ENCODE assay signal across 25 cellular contexts in genomic region chr5:61346511-61346910, GRCh38. TPM values are rescaled to one million over a fixed set of nuclear protein-coding genes. Genes with fewer than 3 reads are reported as not detected.
DNase-seq lines count a peak whose midpoint lies in the region; ATAC-seq, FAIRE-seq and TF ChIP-seq lines count a peak whose summit lies in the region.
"Had no signal": no experiment of that assay in that cellular context is flagged by ENCODE, and none has a peak within 500 bp of the region (broad histone marks: within the 10 kb centered on the region; RNA-seq: fewer than 3 reads in every experiment).

No MANE protein-coding gene starts in this region.

- TF ChIP-seq EP300 in A549 (IDR thresholded peaks at IDR 0.05) = no peak

- H3K9me3 Mint-ChIP-seq in mesothelial cell of epicardium = peaks cover 6% of the 10 kb centered on the region
- H3K9me3 Mint-ChIP-seq: CD4-positive, alpha-beta T cell had no signal

- H3K27ac ChIP-seq in A549 = no peak overlapping the region
- H3K27ac ChIP-seq: 22Rv1, PC-9, SJSA1 had no signal

- H3K4me1 Mint-ChIP-seq in mesothelial cell of epicardium = peaks cover 48% of the 10 kb centered on the region

- no peak for TF ChIP-seq CTCF in A549 (IDR thresholded peaks at IDR 0.05)
- TF ChIP-seq CTCF in mesothelial cell of epicardium (IDR thresholded peaks at IDR 0.05; ENCODE audit: unreplicated experiment) = no peak

- peaks cover 60% of the 10 kb centered on the region for H3K4me1 ChIP-seq in A549

- ATAC-seq in A549 (no peak), HG03175 (IDR thresholded peaks at IDR 0.05; ENCODE audit: unreplicated experiment) (no peak)
- ATAC-seq: K562 had no signal

- no peak overlapping the region for H3K4me3 ChIP-seq in A549
- H3K4me3 ChIP-seq: BLaER1 treated with 17β-estradiol and CSF1 and Interleukin-3, amounts not matched to agents 10 nM and 100 nM; K562; PC-9; SJSA1 had no signal

- TF ChIP-seq POLR2A in A549 (IDR thresholded peaks at IDR 0.05; ENCODE audit: low read length) = no peak

- DNase-seq in A549 (ENCODE audit: low read depth in 1 of 2, low spot score in 1 of 2) (no peak), M059J (ENCODE audit: low read depth) (peak; percentile 47), fibroblast of peridontal ligament (ENCODE audit: extremely low read depth) (peak; percentile 40), mesothelial cell of epicardium (ENCODE audit: low spot score in 2 of 2, unreplicated experiment in 2 of 2) (no peak), NCI-H2029 treated with DMSO at 0.1 percent for 48 hours (lab: John Stamatoyannopoulos, UW) (no peak), iPS-NIHi11 (ENCODE audit: low spot score) (no peak)
- DNase-seq: CD4-positive, alpha-beta T cell; EL; Kasumi-1; NCI-H1105 treated with DMSO at 0.1 percent for 48 hours; NCI-H146; NCI-H1930; NCI-H446; NCI-H526; NCI-H82; NK-92 treated with Interleukin-12 subunit alpha and Interleukin-12 subunit beta, amount 100 ng/mL, for 24 hours; PC-9; Right ventricle myocardium superior had no signal

- H3K4me3 Mint-ChIP-seq in mesothelial cell of epicardium = no peak overlapping the region
- H3K4me3 Mint-ChIP-seq: CD4-positive, alpha-beta T cell had no signal

- POLR2A ChIA-PET in A549 (lab: Yijun Ruan, JAX) = interaction anchor here (1.3 kb wide), 1 partner anchor 15 kb away, joined by 5 read pairs; no protein-coding TSS in a partner anchor

- peak overlapping the region; percentile 30 for H3K27ac Mint-ChIP-seq in mesothelial cell of epicardium
- H3K27ac Mint-ChIP-seq: CD4-positive, alpha-beta T cell had no signal

- FAIRE-seq in A549 (lab: Jason Lieb, UNC) = no peak
- FAIRE-seq: GM12891, HepG2, K562 had no signal

- H3K36me3 Mint-ChIP-seq in mesothelial cell of epicardium = peaks cover 7% of the 10 kb centered on the region

- WGBS in A549 (ENCODE audit: missing lambda C conversion rate) = 92% methylated on average over 2 of the region's 2 CpGs

- H3K4me2 ChIP-seq in A549 = no peak overlapping the region
- H3K4me2 ChIP-seq: PC-9 had no signal

- H3K9me3 ChIP-seq in A549 = no peaks in the 10 kb centered on the region
- H3K9me3 ChIP-seq: SJSA1 had no signal

- no peaks in the 10 kb centered on the region for H3K27me3 Mint-ChIP-seq in mesothelial cell of epicardium (ENCODE audit: low read depth)
- H3K27me3 Mint-ChIP-seq: CD4-positive, alpha-beta T cell had no signal

- TF ChIP-seq RAD21 in A549 (conservative IDR thresholded peaks at IDR 0.05 in 1 of 2, IDR thresholded peaks at IDR 0.05 in 1 of 2) = no peak

- CTCF ChIA-PET in A549 (lab: Yijun Ruan, JAX) = interaction anchor here (0.8 to 1.8 kb wide), 7 partner anchors 11 to 471 kb away, joined by 3 to 6 read pairs (median 3); no protein-coding TSS in a partner anchor

TF ChIP-seq in A549, 52 proteins besides CTCF, POLR2A, EP300 and RAD21:
- TF ChIP-seq REST (IDR thresholded peaks at IDR 0.05) = no peak
- TF ChIP-seq FOSL2 (IDR thresholded peaks at IDR 0.05) = no peak
- 0 out of 2 replicates have a peak, but pooled peaks have one; percentile 9 for TF ChIP-seq FOSL2 (CRISPR knock-in tag; IDR thresholded peaks at IDR 0.05)

RNA-seq across cellular contexts. Expression of gene ZSWIM6, which starts 14.5 kb away (rescaled TPM):
- 18.0 and 20.9 TPM in 2 replicates for polyA plus RNA-seq in A549 (2011; rRNA removed)
- polyA plus RNA-seq in A549 (2012; cell fraction: cytosol; rRNA removed) = 8.2 and 11.4 TPM in 2 replicates
- polyA plus RNA-seq in A549 (2012; cell fraction: nucleus; rRNA removed) = 21.7 and 23.7 TPM in 2 replicates
- polyA plus RNA-seq in A549 (2017; fragmentation: RNase III; extraction: RNeasy Plus Mini Kit Qiagen cat#74134 plus additional on column Dnase treatment) = 8.4 to 9.6 TPM (median 8.9 TPM) in 3 replicates
- polyA minus RNA-seq in A549 (2011; rRNA and poly(A)+ RNA removed) = 43.5 and 50.0 TPM in 2 replicates
- total RNA-seq in M059J (2014; rRNA removed; shearing (Covaris generic)) = 5.3 and 10.9 TPM in 2 replicates
- total RNA-seq in mesothelial cell of epicardium = 33.9 to 35.9 TPM (median 34.8 TPM) in 3 replicates

Comparison
In these comparisons a context has a peak if more than half of its experiments do, and no peak if none do; other contexts are left out.
1. DNase-seq: peak in M059J (single experiment) and fibroblast of peridontal ligament (single experiment); none in A549 (0 of 2), mesothelial cell of epicardium (0 of 2), NCI-H2029 treated with DMSO at 0.1 percent for 48 hours (single experiment) and iPS-NIHi11 (single experiment).